Comparison of ENCODE assay signal across 8 cellular contexts in the genomic region with DNA sequence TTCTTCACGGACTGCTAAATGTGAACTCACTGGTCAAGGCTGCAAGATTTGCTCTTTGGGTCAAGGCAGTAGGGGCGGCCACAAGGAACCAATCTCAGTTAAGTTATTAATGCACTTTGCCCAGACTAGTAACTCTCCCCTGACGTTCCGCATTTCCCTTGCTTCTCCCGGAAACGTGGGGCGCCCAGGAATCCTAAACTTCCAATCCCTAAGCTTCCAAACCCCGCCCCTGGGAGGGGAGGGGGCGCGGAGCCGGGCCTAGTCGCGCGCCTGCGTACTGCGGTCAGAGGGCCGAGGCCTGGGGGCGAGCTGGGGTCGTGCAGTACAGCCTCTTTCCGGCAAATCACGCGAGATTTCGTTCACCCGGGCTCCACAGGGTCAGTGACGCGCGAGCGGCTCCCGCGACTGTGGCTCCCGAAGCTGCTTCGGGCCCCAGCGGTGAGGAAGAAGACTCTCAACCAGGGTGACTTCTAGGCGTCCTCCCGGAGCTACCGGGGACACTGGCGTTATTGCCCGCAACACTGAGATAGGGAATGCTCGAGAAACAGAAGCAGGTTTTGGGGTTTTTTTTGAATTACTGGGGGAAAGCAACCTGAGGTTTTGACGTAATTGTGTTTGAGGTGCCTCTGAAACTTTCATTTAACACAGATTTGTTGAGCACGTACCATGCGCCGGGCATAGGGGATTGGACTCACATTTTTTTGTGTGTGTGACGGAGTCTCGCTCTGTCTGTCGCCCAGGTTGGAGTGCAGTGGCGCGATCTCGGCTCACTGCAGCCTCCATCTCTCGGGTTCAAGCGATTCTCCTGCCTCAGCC. TPM values are rescaled to one million over a fixed set of nuclear protein-coding genes. Genes with fewer than 3 reads are reported as not detected.
A peak's percentile ranks its signal among the peaks of the same experiment; 100 is the strongest.
DNase-seq lines count a peak whose midpoint lies in the region; ATAC-seq and TF ChIP-seq lines count a peak whose summit lies in the region.

A gene (plus strand): TSS at position 265 of the 816 bp plus-strand sequence. CDS start 7,032 bp downstream, outside the sequence.

- no peaks in the 10 kb centered on the region for H3K4me1 ChIP-seq in prostate gland (replicated peaks)

- TF ChIP-seq POLR2A in prostate gland (IDR thresholded peaks at IDR 0.05), result peak; percentile 79

- H3K4me3 Mint-ChIP-seq in T-helper 17 cell, result peak within 1 kb of the TSS; percentile 95

- H3K4me1 Mint-ChIP-seq in T-helper 17 cell, result peaks cover 18% of the 10 kb centered on the region

- TF ChIP-seq CTCF in GM12875 (IDR thresholded peaks at IDR 0.05; ENCODE audit: borderline replicate concordance, insufficient read depth, low read depth, low read length) (peak; percentile 6; the same call in 1 of the 2 replicates), prostate gland (IDR thresholded peaks at IDR 0.05) (peak in 2 of 4 experiments; percentile 37 to 43)

- peaks cover 2% of the 10 kb centered on the region for H3K36me3 Mint-ChIP-seq in T-helper 17 cell (ENCODE audit: low read depth)

- intact Hi-C loops in left ventricle myocardium superior (cut with micrococcal nuclease), result no loop called here
- intact Hi-C loops in prostate gland (cut with DNase I), result loop anchor here (5.0 kb wide), 1 partner anchor 36 kb away; a partner anchor contains a TSS

- 2% methylated on average over 51 of the region's 51 CpGs for WGBS in prostate gland

- H3K27ac ChIP-seq in angular gyrus (ENCODE audit: low read depth, low read length) (peak within 1 kb of the TSS; percentile 91), prostate gland (peak within 1 kb of the TSS; percentile 86 to 94)

- peak; percentile 77 for ATAC-seq in HG02884 (IDR thresholded peaks at IDR 0.05; ENCODE audit: unreplicated experiment)
- peak; percentile 96 for ATAC-seq in T-helper 17 cell
- peak; percentile 98 for ATAC-seq in left ventricle myocardium superior

- H3K27me3 ChIP-seq in prostate gland (replicated peaks; ENCODE audit: insufficient read depth), result no peaks in the 10 kb centered on the region

- no peaks in the 10 kb centered on the region for H3K9me3 ChIP-seq in T-helper 17 cell (ENCODE audit: control insufficient read depth, low read length, poor library complexity, severe bottlenecking)
- H3K9me3 ChIP-seq in prostate gland, result no peaks in the 10 kb centered on the region

- H3K4me3 ChIP-seq in GM12875 (ENCODE audit: low read depth, low read length) (peak within 1 kb of the TSS; percentile 60), prostate gland (peak within 1 kb of the TSS; percentile 49 to 50)

- peak within 1 kb of the TSS; percentile 98 for H3K27ac Mint-ChIP-seq in T-helper 17 cell

- no peaks in the 10 kb centered on the region for H3K27me3 Mint-ChIP-seq in T-helper 17 cell

- DNase-seq in NCI-H1694 treated with DMSO at 0.1 percent for 48 hours (lab: John Stamatoyannopoulos, UW) (peak; percentile 99), T-helper 17 cell (peak; percentile 85 to 87 (median 85)), left ventricle myocardium superior (peak; percentile 97), prostate gland (ENCODE audit: low spot score) (peak; percentile 89), ureter (ENCODE audit: low spot score) (peak; percentile 96)

- no peaks in the 10 kb centered on the region for H3K36me3 ChIP-seq in prostate gland

RNA-seq across cellular contexts. Expression of the gene that starts here (rescaled TPM):
- total RNA-seq in T-helper 17 cell (1 to 10 TPM; 1.3 to 1.4 TPM), left ventricle myocardium superior (38.4 TPM), prostate gland (10 to 100 TPM; 10.7 to 13.6 TPM), ureter (15.6 TPM)

Comparison
In these comparisons a context has a peak if more than half of its experiments do, and no peak if none do; other contexts are left out.
1. Peak in every context shown above with its lines: DNase-seq, ATAC-seq, H3K4me3 ChIP-seq and H3K27ac ChIP-seq.